15 cellular contexts compared by ENCODE assay signal in the genomic region with DNA sequence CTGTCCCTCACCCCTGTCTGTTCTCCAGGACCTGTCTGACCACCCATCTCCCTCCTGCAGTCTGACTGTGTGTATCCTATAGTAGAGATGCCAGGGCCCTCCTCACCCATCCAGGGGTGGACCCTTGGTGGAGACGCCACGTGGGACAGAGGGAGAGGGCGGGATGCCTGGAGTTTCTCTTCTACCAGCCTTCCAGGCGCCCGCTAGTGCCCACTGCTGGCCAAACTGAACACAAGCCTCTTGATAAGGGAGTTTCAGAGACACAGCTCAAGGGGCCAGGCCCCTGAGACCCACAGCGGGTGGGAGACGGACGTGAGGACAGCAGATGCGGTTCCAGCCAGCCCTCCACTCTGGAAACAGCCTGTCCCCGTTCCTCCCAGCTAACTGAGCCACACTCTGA.
DNase-seq lines count a peak whose midpoint lies in the region; ATAC-seq and TF ChIP-seq lines count a peak whose summit lies in the region.
"Had no signal": no experiment of that assay in that cellular context is flagged by ENCODE, and none has a peak within 500 bp of the region (broad histone marks: within the 10 kb centered on the region; RNA-seq: fewer than 3 reads in every experiment).

No MANE protein-coding gene starts in this region.

- H3K36me3 Mint-ChIP-seq in naive thymus-derived CD4-positive, alpha-beta T cell, result peaks cover 1 to 63% (median 27%) of the 10 kb centered on the region in 5 donors

- POLR2A ChIA-PET in SK-N-SH (lab: Yijun Ruan, JAX), result no interaction called here
- POLR2A ChIA-PET in naive thymus-derived CD4-positive, alpha-beta T cell (lab: Charles Lee), result no interaction called here

- peak; percentile 83 for TF ChIP-seq CTCF in 22Rv1 (IDR thresholded peaks at IDR 0.05)
- peak; percentile 34; the same call in 1 of the 2 replicates for TF ChIP-seq CTCF in GM12874 (IDR thresholded peaks at IDR 0.05; ENCODE audit: insufficient read depth, low read depth, low read length)
- peak; percentile 48 for TF ChIP-seq CTCF in SK-N-SH (IDR thresholded peaks at IDR 0.05)
- TF ChIP-seq CTCF in foreskin fibroblast (IDR thresholded peaks at IDR 0.05; ENCODE audit: low read depth, low read length), result peak; percentile 52
- TF ChIP-seq CTCF in Peyer's patch (IDR thresholded peaks at IDR 0.05), result no peak
- TF ChIP-seq CTCF in tibial nerve (IDR thresholded peaks at IDR 0.05), result no peak

- H3K27ac ChIP-seq in 22Rv1 (no peak overlapping the region), SK-N-SH (ENCODE audit: low read depth in 2 of 2, low read length in 1 of 2) (no peak overlapping the region), Peyer's patch (no peak overlapping the region), tibial nerve (no peak overlapping the region)
- no peak overlapping the region for H3K27ac ChIP-seq in naive thymus-derived CD4-positive, alpha-beta T cell (ENCODE audit: low read depth, low read length)

- peak overlapping the region in 1 of 9 donors; percentile 29 for H3K27ac Mint-ChIP-seq in naive thymus-derived CD4-positive, alpha-beta T cell
- H3K27ac Mint-ChIP-seq: activated naive CD8-positive, alpha-beta T cell treated with anti-CD3 and anti-CD28 coated beads, Interleukin-2, amount 50 U/mL, for 24 hours had no signal

- intact Hi-C loops in naive thymus-derived CD4-positive, alpha-beta T cell (cut with micrococcal nuclease), result no loop called here

- H3K27me3 ChIP-seq in SK-N-SH (ENCODE audit: insufficient read depth) (no peaks in the 10 kb centered on the region), Peyer's patch (no peaks in the 10 kb centered on the region), tibial nerve (no peaks in the 10 kb centered on the region)
- no peaks in the 10 kb centered on the region for H3K27me3 ChIP-seq in naive thymus-derived CD4-positive, alpha-beta T cell (ENCODE audit: control insufficient read depth in 2 of 2, insufficient read depth in 2 of 2, low read length in 2 of 2)

- no peaks in the 10 kb centered on the region for H3K36me3 ChIP-seq in SK-N-SH (replicated peaks in 1 of 2; ENCODE audit: control insufficient read depth in 1 of 2, insufficient read depth in 2 of 2, low read length in 1 of 2)
- H3K36me3 ChIP-seq in Peyer's patch, result no peaks in the 10 kb centered on the region
- H3K36me3 ChIP-seq in tibial nerve, result peaks cover 0 to 73% (median 0%) of the 10 kb centered on the region in 3 donors
- H3K36me3 ChIP-seq in naive thymus-derived CD4-positive, alpha-beta T cell (ENCODE audit: control insufficient read depth in 2 of 3, insufficient read depth in 3 of 3, low read length in 3 of 3), result peaks cover 0 to 37% (median 0%) of the 10 kb centered on the region in 3 experiments

- peaks cover 0 to 2% (median 0%) of the 10 kb centered on the region in 11 donors for H3K9me3 Mint-ChIP-seq in naive thymus-derived CD4-positive, alpha-beta T cell
- H3K9me3 Mint-ChIP-seq: activated naive CD8-positive, alpha-beta T cell treated with anti-CD3 and anti-CD28 coated beads, Interleukin-2, amount 50 U/mL, for 24 hours had no signal

- H3F3A ChIP-seq in SK-N-SH (replicated peaks; ENCODE audit: insufficient read depth), result no peaks in the 10 kb centered on the region

- no peaks in the 10 kb centered on the region for H3K4me1 Mint-ChIP-seq in naive thymus-derived CD4-positive, alpha-beta T cell
- H3K4me1 Mint-ChIP-seq: activated naive CD8-positive, alpha-beta T cell treated with anti-CD3 and anti-CD28 coated beads, Interleukin-2, amount 50 U/mL, for 24 hours had no signal

- no peak overlapping the region for H3K9ac ChIP-seq in SK-N-SH

- TF ChIP-seq EP300 in SK-N-SH (IDR thresholded peaks at IDR 0.05; ENCODE audit: borderline replicate concordance in 1 of 2, low read depth in 1 of 2, low read length in 1 of 2), result no peak
- TF ChIP-seq EP300 in tibial nerve (IDR thresholded peaks at IDR 0.05), result no peak

- H2AFZ ChIP-seq in SK-N-SH (ENCODE audit: low read depth), result no peak overlapping the region

- no peak overlapping the region for H3K4me2 ChIP-seq in SK-N-SH

- DNase-seq in SK-N-SH, result no peak
- peak; percentile 4 to 34 for DNase-seq in foreskin fibroblast
- no peak for DNase-seq in Peyer's patch
- DNase-seq in GM03348 (ENCODE audit: low spot score), result no peak
- no peak for DNase-seq in tibial nerve (ENCODE audit: low spot score in 2 of 2)
- no peak for DNase-seq in naive thymus-derived CD4-positive, alpha-beta T cell
- DNase-seq: activated CD4-positive, alpha-beta T cell treated with anti-CD3 and anti-CD28 coated beads for 48 hours; activated naive CD8-positive, alpha-beta T cell treated with anti-CD3 and anti-CD28 coated beads, Interleukin-2, amount 50 U/mL, for 24 hours; AML-193; GOT3; NCI-H2081 treated with DMSO at 0.1 percent for 48 hours; stimulated activated naive CD4-positive, alpha-beta T cell treated with Interleukin-2 at 50 U/mL for 16 hours had no signal

- 89% methylated on average over 6 of the region's 10 CpGs for WGBS in SK-N-SH (ENCODE audit: low lambda C conversion rate)
- WGBS in tibial nerve, 2 donors, result 73 to 78% methylated on average over 10 of the region's 10 CpGs

- no peak for ATAC-seq in naive thymus-derived CD4-positive, alpha-beta T cell
- ATAC-seq: activated naive CD8-positive, alpha-beta T cell treated with anti-CD3 and anti-CD28 coated beads, Interleukin-2, amount 50 U/mL, for 24 hours; Right ventricle myocardium inferior had no signal

- H3K9me3 ChIP-seq in SK-N-SH (no peaks in the 10 kb centered on the region), Peyer's patch (no peaks in the 10 kb centered on the region), tibial nerve (no peaks in the 10 kb centered on the region)
- no peaks in the 10 kb centered on the region for H3K9me3 ChIP-seq in naive thymus-derived CD4-positive, alpha-beta T cell (ENCODE audit: control insufficient read depth in 2 of 3, low read length in 3 of 3)

- TF ChIP-seq POLR2A in Peyer's patch (IDR thresholded peaks at IDR 0.05) (no peak), tibial nerve (IDR thresholded peaks at IDR 0.05) (no peak)

- no peaks in the 10 kb centered on the region; a peak in 1 of 4 replicates for H3K4me1 ChIP-seq in SK-N-SH (ENCODE audit: control insufficient read depth in 1 of 2, insufficient read depth in 2 of 2, low read depth in 1 of 2, low read length in 1 of 2)
- H3K4me1 ChIP-seq in Peyer's patch, result no peaks in the 10 kb centered on the region
- H3K4me1 ChIP-seq in tibial nerve, result no peaks in the 10 kb centered on the region
- no peaks in the 10 kb centered on the region for H3K4me1 ChIP-seq in naive thymus-derived CD4-positive, alpha-beta T cell (ENCODE audit: control insufficient read depth in 2 of 2, insufficient read depth in 2 of 2, low read length in 2 of 2)

- CTCF ChIA-PET in SK-N-SH (lab: Yijun Ruan, JAX), result interaction anchor here (1.0 to 1.2 kb wide), 5 partner anchors 9 to 278 kb away, joined by 3 to 4 read pairs (median 3); no protein-coding TSS in a partner anchor
- CTCF ChIA-PET in naive thymus-derived CD4-positive, alpha-beta T cell (lab: Charles Lee), result no interaction called here

- H3K4me3 ChIP-seq in SK-N-SH (ENCODE audit: low read depth in 2 of 2, low read length in 1 of 2) (no peak overlapping the region), foreskin fibroblast (ENCODE audit: low read depth in 1 of 2, low read length in 2 of 2) (no peak overlapping the region), Peyer's patch (no peak overlapping the region), tibial nerve (no peak overlapping the region)
- no peak overlapping the region for H3K4me3 ChIP-seq in naive thymus-derived CD4-positive, alpha-beta T cell (ENCODE audit: low read length)

- H3K4me3 Mint-ChIP-seq in naive thymus-derived CD4-positive, alpha-beta T cell, result no peak overlapping the region
- H3K4me3 Mint-ChIP-seq: activated naive CD8-positive, alpha-beta T cell treated with anti-CD3 and anti-CD28 coated beads, Interleukin-2, amount 50 U/mL, for 24 hours had no signal

- H3K9me2 ChIP-seq in SK-N-SH, result no peaks in the 10 kb centered on the region

- no peaks in the 10 kb centered on the region for H4K20me1 ChIP-seq in SK-N-SH (ENCODE audit: insufficient read depth)

- H3K79me2 ChIP-seq in SK-N-SH (ENCODE audit: insufficient read depth), result no peaks in the 10 kb centered on the region

- no peaks in the 10 kb centered on the region for H3K27me3 Mint-ChIP-seq in naive thymus-derived CD4-positive, alpha-beta T cell
- H3K27me3 Mint-ChIP-seq: activated naive CD8-positive, alpha-beta T cell treated with anti-CD3 and anti-CD28 coated beads, Interleukin-2, amount 50 U/mL, for 24 hours had no signal

- TF ChIP-seq RAD21 in SK-N-SH (IDR thresholded peaks at IDR 0.05; ENCODE audit: low read length), result peak; percentile 26

TF ChIP-seq in SK-N-SH, 30 proteins besides CTCF, POLR2A, EP300 and RAD21 (continues in another document):
- no peak for TF ChIP-seq GABPA (IDR thresholded peaks at IDR 0.05; ENCODE audit: low read depth)
- no peak for TF ChIP-seq FOSL2 (IDR thresholded peaks at IDR 0.05; ENCODE audit: borderline replicate concordance, low read depth)
- TF ChIP-seq, protein P1, sequence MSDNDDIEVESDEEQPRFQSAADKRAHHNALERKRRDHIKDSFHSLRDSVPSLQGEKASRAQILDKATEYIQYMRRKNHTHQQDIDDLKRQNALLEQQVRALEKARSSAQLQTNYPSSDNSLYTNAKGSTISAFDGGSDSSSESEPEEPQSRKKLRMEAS (IDR thresholded peaks at IDR 0.05; ENCODE audit: low read depth), result no peak
- no peak for TF ChIP-seq CHD2 (IDR thresholded peaks at IDR 0.05; ENCODE audit: low read length, partially characterized antibody)
- TF ChIP-seq, protein P2, sequence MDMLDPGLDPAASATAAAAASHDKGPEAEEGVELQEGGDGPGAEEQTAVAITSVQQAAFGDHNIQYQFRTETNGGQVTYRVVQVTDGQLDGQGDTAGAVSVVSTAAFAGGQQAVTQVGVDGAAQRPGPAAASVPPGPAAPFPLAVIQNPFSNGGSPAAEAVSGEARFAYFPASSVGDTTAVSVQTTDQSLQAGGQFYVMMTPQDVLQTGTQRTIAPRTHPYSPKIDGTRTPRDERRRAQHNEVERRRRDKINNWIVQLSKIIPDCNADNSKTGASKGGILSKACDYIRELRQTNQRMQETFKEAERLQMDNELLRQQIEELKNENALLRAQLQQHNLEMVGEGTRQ (IDR thresholded peaks at IDR 0.05; ENCODE audit: borderline replicate concordance, low read depth, low read length), result no peak
- TF ChIP-seq MXI1 (IDR thresholded peaks at IDR 0.05; ENCODE audit: low read depth, low read length), result no peak
- no peak for TF ChIP-seq POLR2AphosphoS5 (IDR thresholded peaks at IDR 0.05; ENCODE audit: low read depth, low read length)
- TF ChIP-seq TAF1 (IDR thresholded peaks at IDR 0.05; ENCODE audit: borderline replicate concordance, low read depth, low read length), result no peak
- TF ChIP-seq NFIC (IDR thresholded peaks at IDR 0.05; ENCODE audit: borderline replicate concordance), result no peak

Comparison
In these comparisons a context has a peak if more than half of its experiments do, and no peak if none do; other contexts are left out.
1. CTCF ChIP-seq: peak in 22Rv1 (single experiment), GM12874 (single experiment), SK-N-SH (single experiment) and foreskin fibroblast (single experiment); none in Peyer's patch (0 of 6) and tibial nerve (0 of 5).
2. DNase-seq: peak in foreskin fibroblast (2 of 2); none in SK-N-SH (single experiment), Peyer's patch (0 of 3), GM03348 (single experiment), tibial nerve (0 of 2) and naive thymus-derived CD4-positive, alpha-beta T cell (0 of 9).